Comparison of ENCODE assay signal across 2 cellular contexts in genomic region chr7:120885602-120886001, GRCh38. TPM values are rescaled to one million over a fixed set of nuclear protein-coding genes. Genes with fewer than 3 reads are reported as not detected.
"Had no signal": no experiment of that assay in that cellular context is flagged by ENCODE, and none has a peak within 500 bp of the region (broad histone marks: within the 10 kb centered on the region; RNA-seq: fewer than 3 reads in every experiment).

No MANE protein-coding gene starts in this region.

RNA-seq across cellular contexts. Expression of gene TSPAN12, which starts 27.7 kb away (rescaled TPM):
- total RNA-seq: OCI-LY7 had no signal
- polyA plus RNA-seq: SK-N-SH had no signal
